In the genomic region with DNA sequence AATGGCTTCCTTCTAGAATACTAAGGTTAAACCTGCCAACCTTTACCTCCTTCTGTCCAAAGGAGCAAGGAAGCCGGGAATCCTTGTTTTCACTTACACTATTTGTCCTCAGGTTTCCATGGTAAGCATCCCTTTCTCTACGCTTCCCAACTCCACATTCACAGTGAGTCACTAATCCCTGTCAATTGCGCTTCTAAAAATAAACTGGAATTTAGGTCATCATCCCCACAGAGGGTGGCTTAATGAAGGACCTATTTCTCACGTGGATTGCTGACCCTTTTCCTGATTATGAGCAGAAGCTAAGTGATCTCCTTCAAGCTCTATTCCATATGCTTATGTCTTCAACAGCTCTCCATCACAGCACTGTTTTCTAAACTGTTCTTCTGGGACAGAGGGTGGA, we compare ENCODE assay signal across 11 cellular contexts.
DNase-seq lines count a peak whose midpoint lies in the region; ATAC-seq and TF ChIP-seq lines count a peak whose summit lies in the region.
"Had no signal": no experiment of that assay in that cellular context is flagged by ENCODE, and none has a peak within 500 bp of the region (broad histone marks: within the 10 kb centered on the region; RNA-seq: fewer than 3 reads in every experiment).

No MANE protein-coding gene starts in this region.

- no peak for TF ChIP-seq CTCF in RWPE1 (conservative IDR thresholded peaks at IDR 0.05; ENCODE audit: low read depth)

- H3K4me1 Mint-ChIP-seq in activated naive CD4-positive, alpha-beta T cell treated with anti-CD3 and anti-CD28 coated beads, Interleukin-2, amount 10 ng/mL, durations not matched to agents 7 days and 5 days = no peaks in the 10 kb centered on the region
- H3K4me1 Mint-ChIP-seq: T-helper 17 cell had no signal

- H3K4me3 Mint-ChIP-seq in activated naive CD4-positive, alpha-beta T cell treated with anti-CD3 and anti-CD28 coated beads, Interleukin-2, amount 10 ng/mL, durations not matched to agents 7 days and 5 days = no peak overlapping the region
- H3K4me3 Mint-ChIP-seq: T-helper 17 cell had no signal

- H3K27ac ChIP-seq in RWPE1 = no peak overlapping the region

- H3K27me3 Mint-ChIP-seq in activated naive CD4-positive, alpha-beta T cell treated with anti-CD3 and anti-CD28 coated beads, Interleukin-2, amount 10 ng/mL, durations not matched to agents 7 days and 5 days = no peaks in the 10 kb centered on the region

- no peak overlapping the region for H3K27ac Mint-ChIP-seq in activated naive CD4-positive, alpha-beta T cell treated with anti-CD3 and anti-CD28 coated beads, Interleukin-2, amount 10 ng/mL, durations not matched to agents 7 days and 5 days
- H3K27ac Mint-ChIP-seq: T-helper 17 cell had no signal

- ATAC-seq in GM21381 (IDR thresholded peaks at IDR 0.05; ENCODE audit: unreplicated experiment) = no peak
- ATAC-seq in GM19395 (IDR thresholded peaks at IDR 0.05; ENCODE audit: unreplicated experiment) = no peak
- no peak for ATAC-seq in GM19351 (IDR thresholded peaks at IDR 0.05; ENCODE audit: unreplicated experiment)
- ATAC-seq: T-helper 17 cell had no signal

- DNase-seq in ELR (ENCODE audit: low read depth) = peak; percentile 74
- DNase-seq in RWPE1 (ENCODE audit: low spot score) = peak; percentile 22
- DNase-seq in fibroblast of peridontal ligament (ENCODE audit: extremely low read depth) = peak; percentile 80
- DNase-seq in pons (ENCODE audit: low spot score) = peak; percentile 17
- no peak for DNase-seq in activated naive CD4-positive, alpha-beta T cell treated with anti-CD3 and anti-CD28 coated beads, Interleukin-2, amount 10 ng/mL, durations not matched to agents 7 days and 5 days
- DNase-seq: activated T-cell treated with anti-CD3 and anti-CD28 coated beads, Interleukin-2, amount 50 U/mL, for 48 hours; NCI-H2029 treated with DMSO at 0.1 percent for 48 hours; T-helper 17 cell had no signal

- POLR2A ChIA-PET in RWPE1 (lab: Yijun Ruan, JAX; ENCODE audit: low non-redundant PET) = no interaction called here

- CTCF ChIA-PET in RWPE1 (lab: Yijun Ruan, JAX) = interaction anchor here (0.7 kb wide), 1 partner anchor 48 kb away, joined by 3 read pairs; no protein-coding TSS in a partner anchor
- CTCF ChIA-PET in activated naive CD4-positive, alpha-beta T cell treated with anti-CD3 and anti-CD28 coated beads, Interleukin-2, amount 10 ng/mL, durations not matched to agents 7 days and 5 days (lab: Charles Lee) = no interaction called here

- no peaks in the 10 kb centered on the region for H3K36me3 Mint-ChIP-seq in activated naive CD4-positive, alpha-beta T cell treated with anti-CD3 and anti-CD28 coated beads, Interleukin-2, amount 10 ng/mL, durations not matched to agents 7 days and 5 days

- H3K9me3 Mint-ChIP-seq in activated naive CD4-positive, alpha-beta T cell treated with anti-CD3 and anti-CD28 coated beads, Interleukin-2, amount 10 ng/mL, durations not matched to agents 7 days and 5 days = no peaks in the 10 kb centered on the region
